Comparison of ENCODE assay signal across 8 cellular contexts in genomic region chr7:122528879-122529481, GRCh38.
DNase-seq lines count a peak whose midpoint lies in the region; ATAC-seq and TF ChIP-seq lines count a peak whose summit lies in the region.

No MANE protein-coding gene starts in this region.

- no peak overlapping the region for H3K4me3 Mint-ChIP-seq in naive B cell

- H3K27me3 Mint-ChIP-seq in naive B cell: peaks cover 0 to 14% (median 8%) of the 10 kb centered on the region in 3 donors

- no peak overlapping the region for H3K4me3 ChIP-seq in colonic mucosa

- H3K27me3 ChIP-seq in colonic mucosa: no peaks in the 10 kb centered on the region

- intact Hi-C loops in colonic mucosa (cut with DNase I): no loop called here

- no peaks in the 10 kb centered on the region for H3K36me3 Mint-ChIP-seq in naive B cell

- no peak overlapping the region for H3K9ac ChIP-seq in colonic mucosa (ENCODE audit: low read depth in 2 of 2, low read length in 2 of 2)

- no peaks in the 10 kb centered on the region for H3K4me1 Mint-ChIP-seq in naive B cell

- no peak overlapping the region for H3K27ac ChIP-seq in colonic mucosa

- no peaks in the 10 kb centered on the region for H3K36me3 ChIP-seq in colonic mucosa

- DNase-seq in AG08396 (ENCODE audit: low spot score) (peak; percentile 2), NCI-H526 (lab: John Stamatoyannopoulos, UW) (peak; percentile 13 to 73), colonic mucosa (no peak), naive B cell (peak; percentile 3), mucosa of gallbladder (ENCODE audit: low spot score) (no peak), GDM1 (lab: John Stamatoyannopoulos, UW) (no peak), occipital lobe (lab: John Stamatoyannopoulos, UW) (no peak)

- peak; percentile 46 for TF ChIP-seq CTCF in colonic mucosa (IDR thresholded peaks at IDR 0.05)

- H3K9me3 ChIP-seq in colonic mucosa: no peaks in the 10 kb centered on the region

- H3K9me3 Mint-ChIP-seq in naive B cell: no peaks in the 10 kb centered on the region

- no peaks in the 10 kb centered on the region for H3K4me1 ChIP-seq in colonic mucosa

- H3K27ac Mint-ChIP-seq in naive B cell: no peak overlapping the region

- ATAC-seq in GM21576 (IDR thresholded peaks at IDR 0.05; ENCODE audit: unreplicated experiment) (peak; percentile 50), naive B cell (ENCODE audit: low read depth in 2 of 2) (no peak)

Comparison
In these comparisons a context has a peak if more than half of its experiments do, and no peak if none do; other contexts are left out.
1. DNase-seq: peak in AG08396 (single experiment), NCI-H526 (2 of 2) and naive B cell (single experiment); none in colonic mucosa (single experiment), mucosa of gallbladder (single experiment), GDM1 (single experiment) and occipital lobe (single experiment).